ENCODE assay signal across 1 cellular context in the genomic region with DNA sequence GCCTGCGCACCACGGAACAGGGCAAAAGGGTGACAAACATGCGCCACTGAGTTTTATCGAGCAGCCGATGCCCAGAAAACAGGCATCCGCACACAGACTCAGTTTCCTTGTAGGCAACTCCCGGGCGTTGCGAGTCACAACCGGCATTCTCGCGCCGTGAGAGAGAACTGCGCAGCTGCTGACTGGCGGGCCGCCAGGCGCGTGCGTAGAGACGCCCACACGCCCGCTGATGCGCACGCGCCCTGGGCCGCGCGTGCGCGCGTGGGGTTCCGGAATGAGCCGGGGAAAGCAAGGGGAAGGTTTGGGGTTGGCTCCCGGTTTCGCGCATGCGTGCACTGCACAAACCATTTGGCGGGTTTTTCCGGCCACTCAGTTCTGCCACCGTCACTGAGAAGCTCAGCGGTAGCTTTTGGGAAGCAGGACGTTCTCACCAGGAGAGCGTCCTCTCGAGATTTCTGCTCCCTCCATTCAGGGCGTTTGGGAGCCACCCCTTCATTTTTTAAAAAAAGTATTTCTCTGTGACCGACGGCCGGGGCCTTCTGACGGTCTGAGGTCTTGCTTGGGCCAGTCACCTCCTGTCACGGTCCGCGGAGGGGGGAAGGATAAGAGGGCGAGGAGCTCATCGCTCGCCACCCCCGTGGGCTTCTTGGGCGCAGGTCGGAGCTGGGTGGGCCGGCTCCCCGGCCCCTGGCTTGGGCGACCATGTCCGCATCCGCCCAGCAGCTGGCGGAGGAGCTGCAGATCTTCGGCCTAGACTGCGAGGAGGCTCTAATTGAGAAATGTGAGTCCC.
TF ChIP-seq lines count a peak whose summit lies in the region.

A gene with protein sequence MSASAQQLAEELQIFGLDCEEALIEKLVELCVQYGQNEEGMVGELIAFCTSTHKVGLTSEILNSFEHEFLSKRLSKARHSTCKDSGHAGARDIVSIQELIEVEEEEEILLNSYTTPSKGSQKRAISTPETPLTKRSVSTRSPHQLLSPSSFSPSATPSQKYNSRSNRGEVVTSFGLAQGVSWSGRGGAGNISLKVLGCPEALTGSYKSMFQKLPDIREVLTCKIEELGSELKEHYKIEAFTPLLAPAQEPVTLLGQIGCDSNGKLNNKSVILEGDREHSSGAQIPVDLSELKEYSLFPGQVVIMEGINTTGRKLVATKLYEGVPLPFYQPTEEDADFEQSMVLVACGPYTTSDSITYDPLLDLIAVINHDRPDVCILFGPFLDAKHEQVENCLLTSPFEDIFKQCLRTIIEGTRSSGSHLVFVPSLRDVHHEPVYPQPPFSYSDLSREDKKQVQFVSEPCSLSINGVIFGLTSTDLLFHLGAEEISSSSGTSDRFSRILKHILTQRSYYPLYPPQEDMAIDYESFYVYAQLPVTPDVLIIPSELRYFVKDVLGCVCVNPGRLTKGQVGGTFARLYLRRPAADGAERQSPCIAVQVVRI (plus strand): TSS at position 372 of the 790 bp plus-strand sequence. CDS start 331 bp downstream, at position 703.

TF ChIP-seq in HepG2, 621 proteins besides CTCF, POLR2A, EP300 and RAD21 (continued from another document and continues in another):
- no peak for TF ChIP-seq TRIM24 (CRISPR knock-in tag; IDR thresholded peaks at IDR 0.05)
- no peak for TF ChIP-seq ZNF773 (CRISPR knock-in tag; IDR thresholded peaks at IDR 0.05; ENCODE audit: borderline replicate concordance)
- no peak for TF ChIP-seq HMG20B (CRISPR knock-in tag; conservative IDR thresholded peaks at IDR 0.05)
- peak; percentile 84; the same call in 2 of the 3 replicates for TF ChIP-seq MXI1 (IDR thresholded peaks at IDR 0.05; ENCODE audit: borderline replicate concordance, low read depth, low read length)
- TF ChIP-seq ZMYM3 (CRISPR knock-in tag; IDR thresholded peaks at IDR 0.05), result no peak
- no peak for TF ChIP-seq PBX2 (CRISPR knock-in tag; IDR thresholded peaks at IDR 0.05)
- no peak for TF ChIP-seq ZNF251 (CRISPR knock-in tag; IDR thresholded peaks at IDR 0.05)
- TF ChIP-seq MZF1 (CRISPR knock-in tag; IDR thresholded peaks at IDR 0.05; ENCODE audit: borderline replicate concordance), result no peak
- TF ChIP-seq U2AF2 (IDR thresholded peaks at IDR 0.05; ENCODE audit: low read depth, low read length), result no peak
- TF ChIP-seq, protein P1, sequence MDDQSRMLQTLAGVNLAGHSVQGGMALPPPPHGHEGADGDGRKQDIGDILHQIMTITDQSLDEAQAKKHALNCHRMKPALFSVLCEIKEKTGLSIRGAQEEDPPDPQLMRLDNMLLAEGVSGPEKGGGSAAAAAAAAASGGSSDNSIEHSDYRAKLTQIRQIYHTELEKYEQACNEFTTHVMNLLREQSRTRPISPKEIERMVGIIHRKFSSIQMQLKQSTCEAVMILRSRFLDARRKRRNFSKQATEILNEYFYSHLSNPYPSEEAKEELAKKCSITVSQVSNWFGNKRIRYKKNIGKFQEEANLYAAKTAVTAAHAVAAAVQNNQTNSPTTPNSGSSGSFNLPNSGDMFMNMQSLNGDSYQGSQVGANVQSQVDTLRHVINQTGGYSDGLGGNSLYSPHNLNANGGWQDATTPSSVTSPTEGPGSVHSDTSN (CRISPR knock-in tag; IDR thresholded peaks at IDR 0.05; ENCODE audit: borderline replicate concordance), result no peak
- TF ChIP-seq KDM5A (IDR thresholded peaks at IDR 0.05; ENCODE audit: borderline replicate concordance, low read length), result peak; percentile 69; the same call in 1 of the 2 replicates
- TF ChIP-seq SIX4 (CRISPR knock-in tag; IDR thresholded peaks at IDR 0.05), result no peak
- no peak for TF ChIP-seq DMTF1 (CRISPR knock-in tag; IDR thresholded peaks at IDR 0.05)
- TF ChIP-seq ELF4 (CRISPR knock-in tag; IDR thresholded peaks at IDR 0.05; ENCODE audit: borderline replicate concordance), result no peak
- TF ChIP-seq RBM22 (optimal IDR thresholded peaks at IDR 0.05; ENCODE audit: low read length), result no peak
- TF ChIP-seq, protein P2, sequence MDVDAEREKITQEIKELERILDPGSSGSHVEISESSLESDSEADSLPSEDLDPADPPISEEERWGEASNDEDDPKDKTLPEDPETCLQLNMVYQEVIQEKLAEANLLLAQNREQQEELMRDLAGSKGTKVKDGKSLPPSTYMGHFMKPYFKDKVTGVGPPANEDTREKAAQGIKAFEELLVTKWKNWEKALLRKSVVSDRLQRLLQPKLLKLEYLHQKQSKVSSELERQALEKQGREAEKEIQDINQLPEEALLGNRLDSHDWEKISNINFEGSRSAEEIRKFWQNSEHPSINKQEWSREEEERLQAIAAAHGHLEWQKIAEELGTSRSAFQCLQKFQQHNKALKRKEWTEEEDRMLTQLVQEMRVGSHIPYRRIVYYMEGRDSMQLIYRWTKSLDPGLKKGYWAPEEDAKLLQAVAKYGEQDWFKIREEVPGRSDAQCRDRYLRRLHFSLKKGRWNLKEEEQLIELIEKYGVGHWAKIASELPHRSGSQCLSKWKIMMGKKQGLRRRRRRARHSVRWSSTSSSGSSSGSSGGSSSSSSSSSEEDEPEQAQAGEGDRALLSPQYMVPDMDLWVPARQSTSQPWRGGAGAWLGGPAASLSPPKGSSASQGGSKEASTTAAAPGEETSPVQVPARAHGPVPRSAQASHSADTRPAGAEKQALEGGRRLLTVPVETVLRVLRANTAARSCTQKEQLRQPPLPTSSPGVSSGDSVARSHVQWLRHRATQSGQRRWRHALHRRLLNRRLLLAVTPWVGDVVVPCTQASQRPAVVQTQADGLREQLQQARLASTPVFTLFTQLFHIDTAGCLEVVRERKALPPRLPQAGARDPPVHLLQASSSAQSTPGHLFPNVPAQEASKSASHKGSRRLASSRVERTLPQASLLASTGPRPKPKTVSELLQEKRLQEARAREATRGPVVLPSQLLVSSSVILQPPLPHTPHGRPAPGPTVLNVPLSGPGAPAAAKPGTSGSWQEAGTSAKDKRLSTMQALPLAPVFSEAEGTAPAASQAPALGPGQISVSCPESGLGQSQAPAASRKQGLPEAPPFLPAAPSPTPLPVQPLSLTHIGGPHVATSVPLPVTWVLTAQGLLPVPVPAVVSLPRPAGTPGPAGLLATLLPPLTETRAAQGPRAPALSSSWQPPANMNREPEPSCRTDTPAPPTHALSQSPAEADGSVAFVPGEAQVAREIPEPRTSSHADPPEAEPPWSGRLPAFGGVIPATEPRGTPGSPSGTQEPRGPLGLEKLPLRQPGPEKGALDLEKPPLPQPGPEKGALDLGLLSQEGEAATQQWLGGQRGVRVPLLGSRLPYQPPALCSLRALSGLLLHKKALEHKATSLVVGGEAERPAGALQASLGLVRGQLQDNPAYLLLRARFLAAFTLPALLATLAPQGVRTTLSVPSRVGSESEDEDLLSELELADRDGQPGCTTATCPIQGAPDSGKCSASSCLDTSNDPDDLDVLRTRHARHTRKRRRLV (CRISPR knock-in tag; IDR thresholded peaks at IDR 0.05), result peak; percentile 54; the same call in 1 of the 2 replicates
- TF ChIP-seq CCDC6 (CRISPR knock-in tag; IDR thresholded peaks at IDR 0.05), result peak; percentile 76; the same call in 1 of the 2 replicates
- no peak for TF ChIP-seq SNRNP70 (IDR thresholded peaks at IDR 0.05; ENCODE audit: low read depth, low read length)
- 0 out of 2 replicates have a peak, but pooled peaks have one; percentile 54 for TF ChIP-seq NFKBIZ (CRISPR knock-in tag; IDR thresholded peaks at IDR 0.05)
- TF ChIP-seq KDM6A (CRISPR knock-in tag; IDR thresholded peaks at IDR 0.05; ENCODE audit: low read depth), result no peak
- no peak for TF ChIP-seq HMGA1 (CRISPR knock-in tag; conservative IDR thresholded peaks at IDR 0.05)
- TF ChIP-seq NCOR1 (IDR thresholded peaks at IDR 0.05; ENCODE audit: borderline replicate concordance, low read length), result no peak
- TF ChIP-seq, protein P3, sequence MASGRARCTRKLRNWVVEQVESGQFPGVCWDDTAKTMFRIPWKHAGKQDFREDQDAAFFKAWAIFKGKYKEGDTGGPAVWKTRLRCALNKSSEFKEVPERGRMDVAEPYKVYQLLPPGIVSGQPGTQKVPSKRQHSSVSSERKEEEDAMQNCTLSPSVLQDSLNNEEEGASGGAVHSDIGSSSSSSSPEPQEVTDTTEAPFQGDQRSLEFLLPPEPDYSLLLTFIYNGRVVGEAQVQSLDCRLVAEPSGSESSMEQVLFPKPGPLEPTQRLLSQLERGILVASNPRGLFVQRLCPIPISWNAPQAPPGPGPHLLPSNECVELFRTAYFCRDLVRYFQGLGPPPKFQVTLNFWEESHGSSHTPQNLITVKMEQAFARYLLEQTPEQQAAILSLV (CRISPR knock-in tag; IDR thresholded peaks at IDR 0.05; ENCODE audit: borderline replicate concordance), result 0 out of 2 replicates have a peak, but pooled peaks have one; percentile 38
- TF ChIP-seq TFDP1 (CRISPR knock-in tag; IDR thresholded peaks at IDR 0.05; ENCODE audit: borderline replicate concordance), result peak; percentile 88; the same call in 1 of the 2 replicates
- TF ChIP-seq, protein P4, sequence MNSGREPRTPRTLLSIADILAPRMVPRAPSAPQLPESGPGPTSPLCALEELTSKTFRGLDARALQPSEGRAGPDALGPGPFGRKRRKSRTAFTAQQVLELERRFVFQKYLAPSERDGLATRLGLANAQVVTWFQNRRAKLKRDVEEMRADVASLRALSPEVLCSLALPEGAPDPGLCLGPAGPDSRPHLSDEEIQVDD (CRISPR knock-in tag; IDR thresholded peaks at IDR 0.05; ENCODE audit: borderline replicate concordance), result peak; percentile 57; the same call in 1 of the 2 replicates
- no peak for TF ChIP-seq ATF1 (CRISPR knock-in tag; IDR thresholded peaks at IDR 0.05)
- no peak; the same call in 1 of the 2 replicates for TF ChIP-seq ZNF574 (CRISPR knock-in tag; IDR thresholded peaks at IDR 0.05)
- TF ChIP-seq, protein P5, sequence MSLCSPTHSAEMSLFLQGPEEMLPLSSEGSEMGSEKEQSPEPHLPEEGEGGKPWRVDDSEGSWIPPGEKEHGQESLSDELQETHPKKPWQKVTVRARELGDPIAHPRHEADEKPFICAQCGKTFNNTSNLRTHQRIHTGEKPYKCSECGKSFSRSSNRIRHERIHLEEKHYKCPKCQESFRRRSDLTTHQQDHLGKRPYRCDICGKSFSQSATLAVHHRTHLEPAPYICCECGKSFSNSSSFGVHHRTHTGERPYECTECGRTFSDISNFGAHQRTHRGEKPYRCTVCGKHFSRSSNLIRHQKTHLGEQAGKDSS (CRISPR knock-in tag; IDR thresholded peaks at IDR 0.05; ENCODE audit: borderline replicate concordance, low read depth), result no peak
- no peak for TF ChIP-seq ZNF713 (CRISPR knock-in tag; IDR thresholded peaks at IDR 0.05)
- TF ChIP-seq ZBTB2 (CRISPR knock-in tag; IDR thresholded peaks at IDR 0.05; ENCODE audit: low read depth), result no peak
- no peak for TF ChIP-seq ZNF260 (CRISPR knock-in tag; IDR thresholded peaks at IDR 0.05; ENCODE audit: borderline replicate concordance, low read depth)
- peak; percentile 46; the same call in 1 of the 2 replicates for TF ChIP-seq HDAC2 (CRISPR knock-in tag; IDR thresholded peaks at IDR 0.05)
- TF ChIP-seq RELA (CRISPR knock-in tag; IDR thresholded peaks at IDR 0.05), result 0 out of 2 replicates have a peak, but pooled peaks have one; percentile 16
